18 cellular contexts compared by ENCODE assay signal in genomic region chr9:83005963-83006362, GRCh38. TPM values are rescaled to one million over a fixed set of nuclear protein-coding genes. Genes with fewer than 3 reads are reported as not detected.
DNase-seq lines count a peak whose midpoint lies in the region; ATAC-seq and TF ChIP-seq lines count a peak whose summit lies in the region.
"Had no signal": no experiment of that assay in that cellular context is flagged by ENCODE, and none has a peak within 500 bp of the region (broad histone marks: within the 10 kb centered on the region; RNA-seq: fewer than 3 reads in every experiment).

No MANE protein-coding gene starts in this region.

- H3K27ac Mint-ChIP-seq in IgD-negative memory B cell, result peak overlapping the region in 2 of 3 donors; percentile 35 to 65
- no peak overlapping the region for H3K27ac Mint-ChIP-seq in activated CD4-positive, alpha-beta T cell treated with anti-CD3 and anti-CD28 coated beads, Interleukin-2, amount 10 ng/mL, durations not matched to agents 7 days and 5 days
- H3K27ac Mint-ChIP-seq: CD4-positive, alpha-beta memory T cell; GM23338; H9 had no signal

- no peaks in the 10 kb centered on the region for H3K27me3 ChIP-seq in IMR-90 (ENCODE audit: control insufficient read depth, insufficient read depth, low read length)
- 0 out of 2 replicates have a peak, but pooled peaks cover 3% of the 10 kb centered on the region for H3K27me3 ChIP-seq in OCI-LY3 (ENCODE audit: low read depth, low read length)
- H3K27me3 ChIP-seq in esophagus muscularis mucosa, result no peaks in the 10 kb centered on the region

- peaks cover 0 to 6% (median 5%) of the 10 kb centered on the region in 3 donors for H3K4me1 Mint-ChIP-seq in IgD-negative memory B cell
- no peaks in the 10 kb centered on the region for H3K4me1 Mint-ChIP-seq in activated CD4-positive, alpha-beta T cell treated with anti-CD3 and anti-CD28 coated beads, Interleukin-2, amount 10 ng/mL, durations not matched to agents 7 days and 5 days
- H3K4me1 Mint-ChIP-seq: CD4-positive, alpha-beta memory T cell; H9 had no signal

- H2AFZ ChIP-seq in IMR-90 (replicated peaks; ENCODE audit: low read length, poor library complexity) (no peak overlapping the region), OCI-LY3 (ENCODE audit: low read depth, low read length) (no peak overlapping the region)
- H2AFZ ChIP-seq: GM23338 had no signal

- no peak overlapping the region for H3K56ac ChIP-seq in IMR-90 (ENCODE audit: extremely low read depth, insufficient read depth, low read length)

- intact Hi-C loops in IMR-90 (cut with micrococcal nuclease), result no loop called here
- intact Hi-C loops in esophagus muscularis mucosa (cut with DNase I), result no loop called here

- no peak overlapping the region for H3K14ac ChIP-seq in IMR-90 (replicated peaks; ENCODE audit: low read depth, low read length)

- ATAC-seq in IMR-90 (ENCODE audit: low read depth), result no peak
- ATAC-seq in GM18511 (IDR thresholded peaks at IDR 0.05; ENCODE audit: unreplicated experiment), result no peak
- ATAC-seq: GM23338, HCT116 had no signal

- no peak overlapping the region for H2AK9ac ChIP-seq in IMR-90 (replicated peaks; ENCODE audit: low read depth, low read length, poor library complexity)

- CTCF ChIA-PET in IMR-90 (lab: Yijun Ruan, JAX), result no interaction called here
- CTCF ChIA-PET in activated CD4-positive, alpha-beta T cell treated with anti-CD3 and anti-CD28 coated beads, Interleukin-2, amount 10 ng/mL, durations not matched to agents 7 days and 5 days (lab: Charles Lee), result no interaction called here

- no peaks in the 10 kb centered on the region for H3K79me2 ChIP-seq in OCI-LY3 (ENCODE audit: low read length)

- no peak overlapping the region for H3K4ac ChIP-seq in IMR-90 (ENCODE audit: low read depth, low read length)

- peak overlapping the region; percentile 30; the same call in 1 of the 2 replicates for H2AK5ac ChIP-seq in IMR-90 (ENCODE audit: low read depth, low read length)

- no peak overlapping the region for H3K23ac ChIP-seq in IMR-90 (ENCODE audit: low read depth, low read length)

- H3K4me3 Mint-ChIP-seq in IgD-negative memory B cell, result no peak overlapping the region
- no peak overlapping the region for H3K4me3 Mint-ChIP-seq in activated CD4-positive, alpha-beta T cell treated with anti-CD3 and anti-CD28 coated beads, Interleukin-2, amount 10 ng/mL, durations not matched to agents 7 days and 5 days
- H3K4me3 Mint-ChIP-seq: CD4-positive, alpha-beta memory T cell; GM23338; H9 had no signal

- no peaks in the 10 kb centered on the region for H3K27me3 Mint-ChIP-seq in IgD-negative memory B cell
- H3K27me3 Mint-ChIP-seq in activated CD4-positive, alpha-beta T cell treated with anti-CD3 and anti-CD28 coated beads, Interleukin-2, amount 10 ng/mL, durations not matched to agents 7 days and 5 days, result peaks cover 1% of the 10 kb centered on the region

- no peak overlapping the region for H3K9ac ChIP-seq in IMR-90 (ENCODE audit: low read depth, low read length)
- H3K9ac ChIP-seq in OCI-LY3 (ENCODE audit: low read length), result no peak overlapping the region

- no peak for TF ChIP-seq EP300 in esophagus muscularis mucosa (IDR thresholded peaks at IDR 0.05)

- no peak overlapping the region for H4K5ac ChIP-seq in IMR-90 (ENCODE audit: low read depth, low read length)

- H3K27ac ChIP-seq in IMR-90 (ENCODE audit: insufficient read depth, low read length) (no peak overlapping the region), OCI-LY3 (ENCODE audit: low read length) (no peak overlapping the region), esophagus muscularis mucosa (replicated peaks in 1 of 4) (no peak overlapping the region)

- no peaks in the 10 kb centered on the region for H3K79me1 ChIP-seq in IMR-90 (ENCODE audit: low read depth in 1 of 2, low read length in 2 of 2)

- H3K4me2 ChIP-seq in IMR-90 (ENCODE audit: low read depth, low read length) (no peak overlapping the region), OCI-LY3 (ENCODE audit: low read length) (peak overlapping the region; percentile 11)
- H3K4me2 ChIP-seq: GM23338 had no signal

- POLR2A ChIA-PET in IMR-90 (lab: Charles Lee; ENCODE audit: unreplicated experiment), result no interaction called here
- POLR2A ChIA-PET in activated CD4-positive, alpha-beta T cell treated with anti-CD3 and anti-CD28 coated beads, Interleukin-2, amount 10 ng/mL, durations not matched to agents 7 days and 5 days (lab: Charles Lee), result no interaction called here

- in situ Hi-C loops in IMR-90 (cut with MboI; ENCODE audit: low sequenced_read_pairs), result no loop called here

- H2BK120ac ChIP-seq in IMR-90 (ENCODE audit: low read depth, low read length), result no peak overlapping the region

- no peaks in the 10 kb centered on the region for H4K20me1 ChIP-seq in IMR-90 (ENCODE audit: insufficient read depth, low read length)
- H4K20me1 ChIP-seq in OCI-LY3 (ENCODE audit: insufficient read depth, low read length), result no peaks in the 10 kb centered on the region

- no peak overlapping the region for H4K91ac ChIP-seq in IMR-90 (ENCODE audit: insufficient read depth, low read depth, low read length)

- WGBS in IMR-90 (ENCODE audit: extremely low coverage in 2 of 2, insufficient read length in 1 of 2), 2 experiments, result no CpG with 5 or more reads among the region's 2 CpGs
- 95% methylated on average over 2 of the region's 2 CpGs for WGBS in esophagus muscularis mucosa

- H2BK20ac ChIP-seq in IMR-90 (ENCODE audit: low read depth, low read length), result no peak overlapping the region

- H2BK15ac ChIP-seq in IMR-90 (ENCODE audit: low read depth, low read length), result no peak overlapping the region

- H3K9me1 ChIP-seq in IMR-90 (ENCODE audit: insufficient read depth, low read length), result no peaks in the 10 kb centered on the region

- peaks cover 2 to 4% (median 3%) of the 10 kb centered on the region in 3 donors for H3K9me3 Mint-ChIP-seq in IgD-negative memory B cell
- no peaks in the 10 kb centered on the region for H3K9me3 Mint-ChIP-seq in activated CD4-positive, alpha-beta T cell treated with anti-CD3 and anti-CD28 coated beads, Interleukin-2, amount 10 ng/mL, durations not matched to agents 7 days and 5 days
- H3K9me3 Mint-ChIP-seq: GM23338, H9 had no signal

- H3K36me3 ChIP-seq in IMR-90 (ENCODE audit: control insufficient read depth, insufficient read depth, low read length) (no peaks in the 10 kb centered on the region), OCI-LY3 (replicated peaks; ENCODE audit: low read depth, low read length) (no peaks in the 10 kb centered on the region), esophagus muscularis mucosa (no peaks in the 10 kb centered on the region)

- no peak overlapping the region for H3K4me3 ChIP-seq in IMR-90 (ENCODE audit: insufficient read depth, low read depth, low read length)
- H3K4me3 ChIP-seq in OCI-LY3 (ENCODE audit: low read length), result no peak overlapping the region
- no peak overlapping the region for H3K4me3 ChIP-seq in esophagus muscularis mucosa
- H3K4me3 ChIP-seq: GM23338 had no signal

- H3K4me1 ChIP-seq in IMR-90 (ENCODE audit: control insufficient read depth, insufficient read depth, low read length) (no peaks in the 10 kb centered on the region), OCI-LY3 (ENCODE audit: low read length) (peaks cover 10% of the 10 kb centered on the region), esophagus muscularis mucosa (no peaks in the 10 kb centered on the region)

- TF ChIP-seq RAD21 in IMR-90 (IDR thresholded peaks at IDR 0.05; ENCODE audit: low read length), result no peak

- dilution Hi-C loops in IMR-90 (cut with HindIII; ENCODE audit: low sequenced_read_pairs, unreplicated experiment), result no loop called here

- no peak overlapping the region for H4K8ac ChIP-seq in IMR-90 (ENCODE audit: low read depth in 2 of 2, low read length in 2 of 2)

- H3K18ac ChIP-seq in IMR-90 (ENCODE audit: low read depth, low read length), result no peak overlapping the region

- no peak overlapping the region for H2BK5ac ChIP-seq in IMR-90 (ENCODE audit: low read depth, low read length, poor library complexity, severe bottlenecking)

- H3K9me3 ChIP-seq in IMR-90 (ENCODE audit: control insufficient read depth, insufficient read depth, low read length), result no peaks in the 10 kb centered on the region
- H3K9me3 ChIP-seq in OCI-LY3 (ENCODE audit: insufficient read depth, low read length), result no peaks in the 10 kb centered on the region
- no peaks in the 10 kb centered on the region for H3K9me3 ChIP-seq in esophagus muscularis mucosa

- TF ChIP-seq CTCF in IMR-90 (conservative IDR thresholded peaks at IDR 0.05; ENCODE audit: low read depth, low read length), result no peak
- TF ChIP-seq CTCF in OCI-LY3 (IDR thresholded peaks at IDR 0.05; ENCODE audit: low read depth, low read length), result no peak
- TF ChIP-seq CTCF in esophagus muscularis mucosa (IDR thresholded peaks at IDR 0.05), result no peak

- BruUV-seq in IMR-90 (replicated peaks; lab: Mats Ljungman, UMichigan), result no TSS peak

- TF ChIP-seq POLR2A in IMR-90 (IDR thresholded peaks at IDR 0.05; ENCODE audit: low read depth, low read length) (no peak), esophagus muscularis mucosa (IDR thresholded peaks at IDR 0.05; ENCODE audit: low read depth) (no peak)

- no peaks in the 10 kb centered on the region for H3K36me3 Mint-ChIP-seq in IgD-negative memory B cell
- H3K36me3 Mint-ChIP-seq in activated CD4-positive, alpha-beta T cell treated with anti-CD3 and anti-CD28 coated beads, Interleukin-2, amount 10 ng/mL, durations not matched to agents 7 days and 5 days (ENCODE audit: low read depth), result no peaks in the 10 kb centered on the region
- H3K36me3 Mint-ChIP-seq: CD4-positive, alpha-beta memory T cell had no signal

- no peak for DNase-seq in IMR-90
- DNase-seq in esophagus muscularis mucosa (ENCODE audit: extremely low spot score), result peak; percentile 50
- DNase-seq in HuH-7.5 (ENCODE audit: low spot score), result no peak
- DNase-seq in activated CD4-positive, alpha-beta T cell treated with anti-CD3 and anti-CD28 coated beads, Interleukin-2, amount 10 ng/mL, durations not matched to agents 7 days and 5 days, result no peak
- DNase-seq in DMS114 treated with DMSO at 0.1 percent for 48 hours (lab: John Stamatoyannopoulos, UW; ENCODE audit: unreplicated experiment), result no peak
- DNase-seq: C1 segment of cervical spinal cord; Calu3; CD4-positive, alpha-beta memory T cell; COR-L47; DMS153; DND-41; H9 had no signal

TF ChIP-seq in IMR-90, 13 proteins besides CTCF, POLR2A, EP300 and RAD21 (continues in another document):
- TF ChIP-seq SMC3 (IDR thresholded peaks at IDR 0.05; ENCODE audit: low read depth, low read length), result no peak
- no peak for TF ChIP-seq RFX5 (IDR thresholded peaks at IDR 0.05; ENCODE audit: low read depth, low read length)
- TF ChIP-seq FOS (IDR thresholded peaks at IDR 0.05; ENCODE audit: low read depth, low read length), result no peak
- no peak for TF ChIP-seq CHD1 (IDR thresholded peaks at IDR 0.05; ENCODE audit: low read depth, low read length)

RNA-seq across cellular contexts. Expression of gene RASEF, which starts 57.0 kb away (rescaled TPM):
- total RNA-seq in IMR-90 (2012; rRNA removed) (under 0.01 TPM in 2 replicates), esophagus muscularis mucosa (under 1 TPM; under 0.01 to 0.42 (median 0.24) TPM)
- polyA plus RNA-seq in IMR-90 (2012; rRNA removed) (0.05 TPM in 1 of 2 replicates, not detected in the other), IgD-negative memory B cell (not detected)
- not detected in 2 replicates for polyA plus RNA-seq in IMR-90 (2012; cell fraction: cytosol; rRNA removed)
- polyA plus RNA-seq in IMR-90 (2012; cell fraction: nucleus; rRNA removed; ENCODE audit: low replicate concordance), result 0.04 and 0.07 TPM in 2 replicates
- total RNA-seq in activated CD4-positive, alpha-beta T cell treated with anti-CD3 and anti-CD28 coated beads, Interleukin-2, amount 10 ng/mL, durations not matched to agents 7 days and 5 days, result not detected
- total RNA-seq: CD4-positive, alpha-beta memory T cell had no signal
- polyA plus RNA-seq: BJ; CD4-positive, alpha-beta memory T cell had no signal
